In genomic region chr19:14511245-14511625, GRCh38 we compare ENCODE assay signal across 10 cellular contexts. TPM values are rescaled to one million over a fixed set of nuclear protein-coding genes. Genes with fewer than 3 reads are reported as not detected.
DNase-seq lines count a peak whose midpoint lies in the region; ATAC-seq and TF ChIP-seq lines count a peak whose summit lies in the region.
"Had no signal": no experiment of that assay in that cellular context is flagged by ENCODE, and none has a peak within 500 bp of the region (broad histone marks: within the 10 kb centered on the region; RNA-seq: fewer than 3 reads in every experiment).

No MANE protein-coding gene starts in this region.

- peaks cover 6% of the 10 kb centered on the region for H3K36me3 ChIP-seq in hepatocyte (replicated peaks; ENCODE audit: insufficient read depth, low read depth)
- H3K36me3 ChIP-seq in subcutaneous abdominal adipose tissue (ENCODE audit: control insufficient read depth in 5 of 5, insufficient read depth in 5 of 5, low read length in 5 of 5): peaks cover 0 to 31% (median 23%) of the 10 kb centered on the region in 5 donors

- H3K4me1 ChIP-seq in hepatocyte (ENCODE audit: insufficient read depth) (peaks cover 39% of the 10 kb centered on the region), subcutaneous abdominal adipose tissue (ENCODE audit: control insufficient read depth in 5 of 5, insufficient read depth in 5 of 5, low read length in 5 of 5) (peaks cover 24 to 44% (median 38%) of the 10 kb centered on the region in 5 donors)

- H3K27ac ChIP-seq in hepatocyte: peak overlapping the region; percentile 81
- peak overlapping the region; percentile 41 for H3K27ac ChIP-seq in subcutaneous abdominal adipose tissue (ENCODE audit: low read depth, low read length)

- H3K9ac ChIP-seq in subcutaneous abdominal adipose tissue (ENCODE audit: low read length in 5 of 5): no peak overlapping the region

- no peak overlapping the region for H3K4me2 ChIP-seq in hepatocyte

- no peaks in the 10 kb centered on the region for H3K27me3 Mint-ChIP-seq in activated T-cell treated with anti-CD3 and anti-CD28 coated beads, Interleukin-2, amount 50 U/mL, for 24 hours
- no peaks in the 10 kb centered on the region for H3K27me3 Mint-ChIP-seq in activated naive CD8-positive, alpha-beta T cell treated with anti-CD3 and anti-CD28 coated beads for 36 hours
- H3K27me3 Mint-ChIP-seq in glutamatergic neuron (ENCODE audit: unreplicated experiment): peaks cover 3% of the 10 kb centered on the region

- H3K4me1 Mint-ChIP-seq in activated T-cell treated with anti-CD3 and anti-CD28 coated beads, Interleukin-2, amount 50 U/mL, for 24 hours (ENCODE audit: low read depth): peaks cover 61% of the 10 kb centered on the region
- H3K4me1 Mint-ChIP-seq in activated naive CD8-positive, alpha-beta T cell treated with anti-CD3 and anti-CD28 coated beads for 36 hours: peaks cover 60% of the 10 kb centered on the region
- H3K4me1 Mint-ChIP-seq in glutamatergic neuron (ENCODE audit: low read depth, unreplicated experiment): peaks cover 15% of the 10 kb centered on the region

- H3K9me3 ChIP-seq in hepatocyte (ENCODE audit: low read depth) (no peaks in the 10 kb centered on the region), subcutaneous abdominal adipose tissue (ENCODE audit: control insufficient read depth in 5 of 5, low read length in 5 of 5) (no peaks in the 10 kb centered on the region)

- H3K4me3 ChIP-seq in hepatocyte: no peak overlapping the region
- H3K4me3 ChIP-seq in subcutaneous abdominal adipose tissue (ENCODE audit: low read depth in 1 of 5, low read length in 5 of 5): no peak overlapping the region

- no peak for DNase-seq in activated T-cell treated with anti-CD3 and anti-CD28 coated beads, Interleukin-2, amount 50 U/mL, for 24 hours
- DNase-seq in activated T-cell treated with anti-CD3 and anti-CD28 coated beads, Interleukin-2, amount 50 U/mL, for 48 hours: no peak
- DNase-seq in activated naive CD8-positive, alpha-beta T cell treated with anti-CD3 and anti-CD28 coated beads for 36 hours: no peak
- DNase-seq in hepatocyte (ENCODE audit: low spot score): no peak
- no peak for DNase-seq in superior temporal gyrus (ENCODE audit: extremely low spot score)
- DNase-seq in glutamatergic neuron: no peak
- DNase-seq: NCI-H1694 had no signal

- H3K4me3 Mint-ChIP-seq in activated T-cell treated with anti-CD3 and anti-CD28 coated beads, Interleukin-2, amount 50 U/mL, for 24 hours: no peak overlapping the region
- peak overlapping the region; percentile 25 for H3K4me3 Mint-ChIP-seq in activated naive CD8-positive, alpha-beta T cell treated with anti-CD3 and anti-CD28 coated beads for 36 hours
- no peak overlapping the region for H3K4me3 Mint-ChIP-seq in glutamatergic neuron (ENCODE audit: unreplicated experiment)
- H3K4me3 Mint-ChIP-seq: activated T-helper 1 cell treated with anti-CD3 and anti-CD28 coated beads, Interleukin-12 subunit alpha, Interleukin-12 subunit beta, Interleukin-2, Interleukin-4 antibody, amounts not matched to agents 30 ng/mL and 10 ng/mL and 1 ng/mL, durations not matched to agents 14 hours and 24 hours and 36 hours had no signal

- H3K9me2 ChIP-seq in hepatocyte (replicated peaks; ENCODE audit: insufficient read depth): no peaks in the 10 kb centered on the region

- H3K27me3 ChIP-seq in hepatocyte: no peaks in the 10 kb centered on the region
- H3K27me3 ChIP-seq in subcutaneous abdominal adipose tissue (ENCODE audit: control insufficient read depth in 5 of 5, insufficient read depth in 4 of 5, low read length in 5 of 5): no peaks in the 10 kb centered on the region

- WGBS in hepatocyte (ENCODE audit: low lambda C conversion rate, missing lambda C conversion rate): 89% methylated on average over 4 of the region's 4 CpGs

- no peak overlapping the region for H2AFZ ChIP-seq in hepatocyte

- peaks cover 22% of the 10 kb centered on the region for H3K79me2 ChIP-seq in hepatocyte

- peaks cover 24% of the 10 kb centered on the region for H4K20me1 ChIP-seq in hepatocyte (ENCODE audit: insufficient read depth, poor library complexity, severe bottlenecking)

- peaks cover 39% of the 10 kb centered on the region for H3K36me3 Mint-ChIP-seq in activated T-cell treated with anti-CD3 and anti-CD28 coated beads, Interleukin-2, amount 50 U/mL, for 24 hours (ENCODE audit: low read depth)
- peaks cover 30% of the 10 kb centered on the region for H3K36me3 Mint-ChIP-seq in activated naive CD8-positive, alpha-beta T cell treated with anti-CD3 and anti-CD28 coated beads for 36 hours
- peaks cover 10% of the 10 kb centered on the region for H3K36me3 Mint-ChIP-seq in glutamatergic neuron (ENCODE audit: unreplicated experiment)

- no peaks in the 10 kb centered on the region for H3K9me3 Mint-ChIP-seq in activated T-cell treated with anti-CD3 and anti-CD28 coated beads, Interleukin-2, amount 50 U/mL, for 24 hours
- H3K9me3 Mint-ChIP-seq in activated naive CD8-positive, alpha-beta T cell treated with anti-CD3 and anti-CD28 coated beads for 36 hours: no peaks in the 10 kb centered on the region
- H3K9me3 Mint-ChIP-seq in glutamatergic neuron (ENCODE audit: unreplicated experiment): peaks cover 8% of the 10 kb centered on the region
- H3K9me3 Mint-ChIP-seq: activated T-helper 1 cell treated with anti-CD3 and anti-CD28 coated beads, Interleukin-12 subunit alpha, Interleukin-12 subunit beta, Interleukin-2, Interleukin-4 antibody, amounts not matched to agents 30 ng/mL and 10 ng/mL and 1 ng/mL, durations not matched to agents 14 hours and 24 hours and 36 hours had no signal

- no peak for TF ChIP-seq CTCF in hepatocyte (IDR thresholded peaks at IDR 0.05; ENCODE audit: poor library complexity)
- no peak for TF ChIP-seq CTCF in glutamatergic neuron (IDR thresholded peaks at IDR 0.05; ENCODE audit: partially characterized antibody, unreplicated experiment)

- no peak for ATAC-seq in GM19324 (IDR thresholded peaks at IDR 0.05; ENCODE audit: low FRiP score, unreplicated experiment)

- peak overlapping the region; percentile 66 for H3K27ac Mint-ChIP-seq in activated T-cell treated with anti-CD3 and anti-CD28 coated beads, Interleukin-2, amount 50 U/mL, for 24 hours
- peak overlapping the region; percentile 82 for H3K27ac Mint-ChIP-seq in activated naive CD8-positive, alpha-beta T cell treated with anti-CD3 and anti-CD28 coated beads for 36 hours
- H3K27ac Mint-ChIP-seq in glutamatergic neuron (ENCODE audit: unreplicated experiment): no peak overlapping the region
- H3K27ac Mint-ChIP-seq: activated T-helper 1 cell treated with anti-CD3 and anti-CD28 coated beads, Interleukin-12 subunit alpha, Interleukin-12 subunit beta, Interleukin-2, Interleukin-4 antibody, amounts not matched to agents 30 ng/mL and 10 ng/mL and 1 ng/mL, durations not matched to agents 14 hours and 24 hours and 36 hours had no signal

RNA-seq across cellular contexts. Expression of gene DNAJB1, which starts 7.0 kb away (rescaled TPM):
- 10 to 100 TPM; 45.0 to 45.7 TPM for total RNA-seq in activated naive CD8-positive, alpha-beta T cell treated with anti-CD3 and anti-CD28 coated beads for 36 hours
- 104 and 112 TPM in 2 replicates for total RNA-seq in hepatocyte
- polyA plus RNA-seq in hepatocyte: 179 and 185 TPM in 2 replicates
- total RNA-seq in glutamatergic neuron (ENCODE audit: unreplicated experiment): 53.9 TPM

RNA-seq across cellular contexts. Expression of gene GIPC1, which starts 15.3 kb away (rescaled TPM):
- 10 to 100 TPM; 22.5 to 24.8 TPM for total RNA-seq in activated naive CD8-positive, alpha-beta T cell treated with anti-CD3 and anti-CD28 coated beads for 36 hours
- total RNA-seq in hepatocyte (102 and 127 TPM in 2 replicates), glutamatergic neuron (ENCODE audit: unreplicated experiment) (53.4 TPM)
- 186 and 201 TPM in 2 replicates for polyA plus RNA-seq in hepatocyte

RNA-seq across cellular contexts. Expression of gene TECR, which starts 18.2 kb away (rescaled TPM):
- 10 to 100 TPM; 86.1 to 88.7 TPM for total RNA-seq in activated naive CD8-positive, alpha-beta T cell treated with anti-CD3 and anti-CD28 coated beads for 36 hours
- 65.3 and 102 TPM in 2 replicates for total RNA-seq in hepatocyte
- 366 and 370 TPM in 2 replicates for polyA plus RNA-seq in hepatocyte
- 102 TPM for total RNA-seq in glutamatergic neuron (ENCODE audit: unreplicated experiment)

RNA-seq across cellular contexts. Expression of gene PTGER1, which starts 36.1 kb away (rescaled TPM):
- under 1 TPM; 0.25 to 0.40 TPM for total RNA-seq in activated naive CD8-positive, alpha-beta T cell treated with anti-CD3 and anti-CD28 coated beads for 36 hours
- 0.60 and 2.8 TPM in 2 replicates for total RNA-seq in hepatocyte
- 3.5 and 7.6 TPM in 2 replicates for polyA plus RNA-seq in hepatocyte
- 2.0 TPM for total RNA-seq in glutamatergic neuron (ENCODE audit: unreplicated experiment)
